ENCODE assay signal across 8 cellular contexts in the genomic region with DNA sequence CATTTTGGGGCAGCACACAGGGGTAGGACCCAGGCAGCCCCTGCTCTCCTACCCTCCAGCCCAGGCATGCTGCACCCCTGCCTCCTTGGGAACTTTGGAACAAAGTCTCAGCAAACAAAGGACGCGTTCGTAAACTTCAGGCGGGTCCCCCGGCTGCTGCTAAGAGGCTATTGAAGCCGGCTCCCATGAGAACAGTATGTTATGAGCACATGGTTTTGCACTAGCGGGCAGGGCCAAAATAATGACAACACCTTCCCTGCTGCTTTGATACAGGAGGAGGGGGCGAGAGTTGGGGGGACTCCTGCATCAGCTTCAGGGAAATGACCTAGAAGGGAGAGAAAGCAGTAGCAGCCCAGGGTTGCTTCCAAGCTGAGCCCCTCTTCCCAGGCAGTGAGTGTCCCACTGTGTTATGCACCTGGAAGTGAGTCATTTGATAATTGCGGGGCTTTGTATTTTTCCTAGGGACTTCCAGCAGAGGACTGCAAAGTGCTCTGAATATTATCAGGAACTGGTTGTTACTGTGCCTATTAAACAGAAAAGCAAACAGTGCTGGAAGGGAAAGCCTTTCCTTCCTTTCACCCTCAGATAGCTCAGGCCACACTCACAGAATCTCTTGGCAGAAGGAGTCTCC. TPM values are rescaled to one million over a fixed set of nuclear protein-coding genes. Genes with fewer than 3 reads are reported as not detected.
DNase-seq lines count a peak whose midpoint lies in the region; ATAC-seq and TF ChIP-seq lines count a peak whose summit lies in the region.

No MANE protein-coding gene starts in this region.

- H3K27me3 ChIP-seq in HCT116 (ENCODE audit: insufficient read depth, low read length) (no peaks in the 10 kb centered on the region), osteoblast (ENCODE audit: insufficient read depth, low read length) (no peaks in the 10 kb centered on the region), MM.1S (replicated peaks; ENCODE audit: insufficient read depth, low read length) (no peaks in the 10 kb centered on the region)

- RAD21 ChIA-PET in HCT116 (lab: Charles Lee; ENCODE audit: low non-redundant PET in 1 of 2, low total read pairs in 2 of 2, uncharacterized antibody in 2 of 2, unreplicated experiment in 2 of 2), result interaction anchor here in 1 of 2 experiments (1.2 kb wide), 1 partner anchor 26 kb away, joined by 3 read pairs; no protein-coding TSS in a partner anchor

- POLR2A ChIA-PET in HCT116 (lab: Charles Lee), result interaction anchor here (1.2 kb wide), 1 partner anchor 8 kb away, joined by 3 read pairs; no protein-coding TSS in a partner anchor

- H3K4me1 ChIP-seq in HCT116 (ENCODE audit: control insufficient read depth in 1 of 2, insufficient read depth in 2 of 2, low read length in 2 of 2) (peaks cover 74 to 86% of the 10 kb centered on the region in 2 experiments), osteoblast (ENCODE audit: insufficient read depth, low read length) (peaks cover 94% of the 10 kb centered on the region), MM.1S (ENCODE audit: low read length) (no peaks in the 10 kb centered on the region; the same call in 1 of the 2 replicates)

- no TSS peak for BruUV-seq in HCT116 (replicated peaks; lab: Mats Ljungman, UMichigan)

- no peak for TF ChIP-seq CTCF in HCT116 (IDR thresholded peaks at IDR 0.05 in 2 of 3, conservative IDR thresholded peaks at IDR 0.05 in 1 of 3; ENCODE audit: borderline replicate concordance in 1 of 3, insufficient read depth in 1 of 3, low read depth in 2 of 3, low read length in 2 of 3)
- TF ChIP-seq CTCF in fibroblast of villous mesenchyme (IDR thresholded peaks at IDR 0.05; ENCODE audit: insufficient read depth, low read depth, low read length), result no peak
- no peak for TF ChIP-seq CTCF in osteoblast (IDR thresholded peaks at IDR 0.05; ENCODE audit: extremely low read depth, low read depth, low read length)
- TF ChIP-seq CTCF in MM.1S (IDR thresholded peaks at IDR 0.05; ENCODE audit: low read length), result no peak

- no peak for TF ChIP-seq POLR2A in HCT116 (IDR thresholded peaks at IDR 0.05; ENCODE audit: borderline replicate concordance, extremely low read depth, insufficient read depth, insufficient read length)

- H3K9ac ChIP-seq in HCT116 (ENCODE audit: low read length) (peak overlapping the region; percentile 64), MM.1S (ENCODE audit: low read length) (no peak overlapping the region)

- H3K4me2 ChIP-seq in HCT116 (ENCODE audit: low read length), result peak overlapping the region; percentile 85
- H3K4me2 ChIP-seq in osteoblast (ENCODE audit: insufficient read depth, low read length), result peak overlapping the region; percentile 86
- no peak overlapping the region for H3K4me2 ChIP-seq in MM.1S (ENCODE audit: low read depth, low read length)

- H3K9me2 ChIP-seq in HCT116 (ENCODE audit: insufficient read depth) (no peaks in the 10 kb centered on the region), MM.1S (replicated peaks; ENCODE audit: insufficient read depth, low read length) (no peaks in the 10 kb centered on the region)

- intact Hi-C loops in HCT116 (cut with micrococcal nuclease), result loop anchor here (10.0 kb wide), 1 partner anchor 437 kb away; no protein-coding TSS in a partner anchor

- CTCF ChIA-PET in HCT116 (lab: Charles Lee), result interaction anchor here (1.4 to 2.4 kb wide), 2 partner anchors 25 to 57 kb away, joined by 4 to 7 read pairs; no protein-coding TSS in a partner anchor

- no peaks in the 10 kb centered on the region for H3F3A ChIP-seq in MM.1S (ENCODE audit: insufficient read depth, low read length)

- H3K4me3 ChIP-seq in HCT116 (replicated peaks in 1 of 2; ENCODE audit: low read depth in 1 of 2, low read length in 2 of 2), result peak overlapping the region in 1 of 2 experiments; percentile 7; a peak in 2 of 4 replicates
- no peak overlapping the region for H3K4me3 ChIP-seq in fibroblast of villous mesenchyme (ENCODE audit: low read depth, low read length)
- H3K4me3 ChIP-seq in osteoblast (ENCODE audit: insufficient read depth, low read length), result peak overlapping the region; percentile 30
- H3K4me3 ChIP-seq in MM.1S (ENCODE audit: low read length), result no peak overlapping the region

- H3K79me2 ChIP-seq in HCT116 (ENCODE audit: insufficient read depth, low read length) (peaks cover 92% of the 10 kb centered on the region), osteoblast (ENCODE audit: insufficient read depth, low read length) (peaks cover 82% of the 10 kb centered on the region), MM.1S (ENCODE audit: low read length) (peaks cover 95% of the 10 kb centered on the region)

- H3K9me3 ChIP-seq in HCT116 (ENCODE audit: control insufficient read depth in 1 of 2, insufficient read depth in 1 of 2, low read depth in 1 of 2, low read length in 2 of 2) (no peaks in the 10 kb centered on the region), osteoblast (ENCODE audit: low read depth, low read length) (no peaks in the 10 kb centered on the region), MM.1S (replicated peaks; ENCODE audit: insufficient read depth, low read length) (no peaks in the 10 kb centered on the region)

- ATAC-seq in HCT116, result peak; percentile 36

- TF ChIP-seq RAD21 in HCT116 (IDR thresholded peaks at IDR 0.05; ENCODE audit: low read depth), result no peak

- H2AFZ ChIP-seq in HCT116 (ENCODE audit: low read depth, low read length, poor library complexity, severe bottlenecking) (no peak overlapping the region), osteoblast (ENCODE audit: low read length) (no peak overlapping the region), MM.1S (ENCODE audit: low read length) (no peak overlapping the region)

- H3K36me3 ChIP-seq in HCT116 (ENCODE audit: control insufficient read depth in 1 of 2, insufficient read depth in 2 of 2, low read length in 2 of 2) (no peaks in the 10 kb centered on the region), osteoblast (ENCODE audit: insufficient read depth, low read length) (peaks cover 19% of the 10 kb centered on the region), MM.1S (replicated peaks; ENCODE audit: insufficient read depth, low read length) (no peaks in the 10 kb centered on the region)

- DNase-seq in HCT116 (ENCODE audit: low read depth, low spot score) (peak; percentile 44), RPMI7951 (ENCODE audit: low read depth) (peak; percentile 78), fibroblast of villous mesenchyme (ENCODE audit: low read depth) (peak; percentile 83), osteoblast (ENCODE audit: insufficient read length, low spot score, missing footprints) (no peak), SHP77 treated with DMSO at 0.1 percent for 48 hours (lab: John Stamatoyannopoulos, UW) (no peak), MM.1S (no peak), T-helper 9 cell (no peak), NCI-H2196 (lab: John Stamatoyannopoulos, UW; ENCODE audit: unreplicated experiment) (no peak)

- H3K27ac ChIP-seq in HCT116 (ENCODE audit: low read depth, low read length) (peak overlapping the region; percentile 87), osteoblast (ENCODE audit: low read depth, low read length) (peak overlapping the region; percentile 98), MM.1S (ENCODE audit: low read length) (no peak overlapping the region)

- H4K20me1 ChIP-seq in HCT116 (ENCODE audit: insufficient read depth), result no peaks in the 10 kb centered on the region
- H4K20me1 ChIP-seq in osteoblast (ENCODE audit: insufficient read depth, low read length), result peaks cover 34% of the 10 kb centered on the region
- H4K20me1 ChIP-seq in MM.1S (ENCODE audit: insufficient read depth, low read length), result no peaks in the 10 kb centered on the region

TF ChIP-seq in HCT116, 20 proteins besides CTCF, POLR2A, EP300 and RAD21:
- TF ChIP-seq EZH2 (IDR thresholded peaks at IDR 0.05) (no peak), POLR2AphosphoS5 (IDR thresholded peaks at IDR 0.05; ENCODE audit: low read depth, low read length) (peak; percentile 32; the same call in 1 of the 2 replicates), TCF7L2 (IDR thresholded peaks at IDR 0.05; ENCODE audit: borderline replicate concordance, extremely low read depth, insufficient read depth, insufficient read length) (peak; percentile 18), FOSL1 (IDR thresholded peaks at IDR 0.05; ENCODE audit: low read depth) (no peak), JUND (IDR thresholded peaks at IDR 0.05) (no peak), YY1 (IDR thresholded peaks at IDR 0.05; ENCODE audit: extremely low read depth, insufficient replicate concordance, low read depth, low read length) (no peak), EZH2phosphoT487 (IDR thresholded peaks at IDR 0.05; ENCODE audit: borderline replicate concordance) (no peak)
- TF ChIP-seq, protein P1, sequence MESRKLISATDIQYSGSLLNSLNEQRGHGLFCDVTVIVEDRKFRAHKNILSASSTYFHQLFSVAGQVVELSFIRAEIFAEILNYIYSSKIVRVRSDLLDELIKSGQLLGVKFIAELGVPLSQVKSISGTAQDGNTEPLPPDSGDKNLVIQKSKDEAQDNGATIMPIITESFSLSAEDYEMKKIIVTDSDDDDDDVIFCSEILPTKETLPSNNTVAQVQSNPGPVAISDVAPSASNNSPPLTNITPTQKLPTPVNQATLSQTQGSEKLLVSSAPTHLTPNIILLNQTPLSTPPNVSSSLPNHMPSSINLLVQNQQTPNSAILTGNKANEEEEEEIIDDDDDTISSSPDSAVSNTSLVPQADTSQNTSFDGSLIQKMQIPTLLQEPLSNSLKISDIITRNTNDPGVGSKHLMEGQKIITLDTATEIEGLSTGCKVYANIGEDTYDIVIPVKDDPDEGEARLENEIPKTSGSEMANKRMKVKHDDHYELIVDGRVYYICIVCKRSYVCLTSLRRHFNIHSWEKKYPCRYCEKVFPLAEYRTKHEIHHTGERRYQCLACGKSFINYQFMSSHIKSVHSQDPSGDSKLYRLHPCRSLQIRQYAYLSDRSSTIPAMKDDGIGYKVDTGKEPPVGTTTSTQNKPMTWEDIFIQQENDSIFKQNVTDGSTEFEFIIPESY (IDR thresholded peaks at IDR 0.05; ENCODE audit: extremely low read depth, insufficient replicate concordance, low read length), result no peak

RNA-seq across cellular contexts. Expression of a gene that starts 6.9 kb away (rescaled TPM):
- total RNA-seq in HCT116 (2021; ENCODE audit: unreplicated experiment), result 12.0 TPM
- polyA plus RNA-seq in HCT116 (2012), result 12.5 and 13.1 TPM in 2 replicates
- total RNA-seq in RPMI7951 (2014; rRNA removed; shearing (Covaris generic)), result 3.9 and 4.0 TPM in 2 replicates
- 9.9 and 10.3 TPM in 2 replicates for total RNA-seq in fibroblast of villous mesenchyme
- total RNA-seq in osteoblast, result 14.8 and 16.5 TPM in 2 replicates

RNA-seq across cellular contexts. Expression of a gene that starts 22.3 kb away (rescaled TPM):
- total RNA-seq in HCT116 (2021; ENCODE audit: unreplicated experiment), result 0.91 TPM
- polyA plus RNA-seq in HCT116 (2012), result 0.42 and 0.92 TPM in 2 replicates
- total RNA-seq in RPMI7951 (2014; rRNA removed; shearing (Covaris generic)), result 0.48 and 0.49 TPM in 2 replicates
- 0.43 and 0.64 TPM in 2 replicates for total RNA-seq in fibroblast of villous mesenchyme
- total RNA-seq in osteoblast, result 0.36 and 0.59 TPM in 2 replicates

Comparison
In these comparisons a context has a peak if more than half of its experiments do, and no peak if none do; other contexts are left out.
1. DNase-seq: peak in HCT116 (single experiment), RPMI7951 (single experiment) and fibroblast of villous mesenchyme (single experiment); none in osteoblast (single experiment), SHP77 treated with DMSO at 0.1 percent for 48 hours (single experiment), MM.1S (single experiment), T-helper 9 cell (single experiment) and NCI-H2196 (single experiment).